1 cellular context compared by ENCODE assay signal in the genomic region with DNA sequence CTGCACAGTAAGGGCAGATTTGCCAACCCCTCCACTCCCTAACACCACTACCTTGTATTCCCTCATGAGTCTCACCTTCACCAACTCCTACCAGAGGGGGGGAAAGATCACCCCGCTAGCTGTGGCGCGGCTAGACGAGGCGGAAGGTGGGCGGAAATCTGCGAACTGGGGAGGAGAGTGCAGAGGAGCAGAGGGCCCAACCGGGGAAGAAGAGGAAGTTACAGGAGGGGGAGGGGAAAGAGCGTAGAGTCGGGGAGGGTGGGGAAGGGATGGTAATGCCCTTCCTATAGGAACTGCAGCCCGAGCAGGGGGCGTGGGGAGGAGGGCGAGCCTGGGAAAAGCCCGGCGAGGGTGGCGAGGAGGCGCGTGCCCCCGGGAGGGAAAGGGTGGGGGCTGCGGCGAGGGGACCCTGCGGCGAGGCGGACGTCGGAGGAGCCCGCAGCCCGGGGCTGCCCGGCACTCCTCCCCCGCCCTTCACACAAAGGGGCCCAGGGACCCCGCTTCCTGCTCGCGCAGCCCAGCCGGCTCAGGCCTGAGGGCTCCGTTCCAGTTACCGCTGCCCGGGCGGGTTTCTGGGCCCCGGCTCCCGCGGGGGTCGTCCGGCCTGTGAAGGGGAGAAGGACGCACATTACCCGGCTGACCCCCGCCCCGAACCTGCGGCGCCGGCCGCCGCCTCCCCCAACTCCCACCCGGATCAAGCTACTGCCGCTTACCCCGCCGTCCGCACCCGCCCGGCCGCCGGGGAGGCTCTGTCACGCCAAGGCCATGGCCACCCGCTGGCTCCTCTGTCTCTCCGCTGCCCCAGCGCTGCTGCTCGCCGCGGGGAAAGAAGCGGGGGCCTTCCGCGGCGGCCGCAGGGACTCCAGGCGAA.
TF ChIP-seq lines count a peak whose summit lies in the region.

No MANE protein-coding gene starts in this region.

TF ChIP-seq in HEK293, 187 proteins besides CTCF, POLR2A, EP300 and RAD21 (continued from another document and continues in another):
- no peak for TF ChIP-seq YY2 (tag by site-specific recombination; IDR thresholded peaks at IDR 0.05)
- TF ChIP-seq KLF1 (tag by site-specific recombination; IDR thresholded peaks at IDR 0.05): peak; percentile 29; the same call in 1 of the 2 replicates
- TF ChIP-seq, protein P1, sequence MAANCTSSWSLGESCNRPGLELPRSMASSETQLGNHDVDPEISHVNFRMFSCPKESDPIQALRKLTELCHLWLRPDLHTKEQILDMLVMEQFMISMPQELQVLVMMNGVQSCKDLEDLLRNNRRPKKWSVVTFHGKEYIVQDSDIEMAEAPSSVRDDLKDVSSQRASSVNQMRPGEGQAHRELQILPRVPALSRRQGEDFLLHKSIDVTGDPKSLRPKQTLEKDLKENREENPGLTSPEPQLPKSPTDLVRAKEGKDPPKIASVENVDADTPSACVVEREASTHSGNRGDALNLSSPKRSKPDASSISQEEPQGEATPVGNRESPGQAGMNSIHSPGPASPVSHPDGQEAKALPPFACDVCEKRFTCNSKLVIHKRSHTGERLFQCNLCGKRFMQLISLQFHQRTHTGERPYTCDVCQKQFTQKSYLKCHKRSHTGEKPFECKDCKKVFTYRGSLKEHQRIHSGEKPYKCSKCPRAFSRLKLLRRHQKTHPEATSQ (tag by site-specific recombination; IDR thresholded peaks at IDR 0.05): no peak
- no peak for TF ChIP-seq ZNF2 (tag by site-specific recombination; IDR thresholded peaks at IDR 0.05)
- peak; percentile 86 for TF ChIP-seq EGR2 (tag by site-specific recombination; IDR thresholded peaks at IDR 0.05; ENCODE audit: low read depth)
- no peak for TF ChIP-seq ZNF585B (tag by site-specific recombination; IDR thresholded peaks at IDR 0.05)
- TF ChIP-seq, protein P2, sequence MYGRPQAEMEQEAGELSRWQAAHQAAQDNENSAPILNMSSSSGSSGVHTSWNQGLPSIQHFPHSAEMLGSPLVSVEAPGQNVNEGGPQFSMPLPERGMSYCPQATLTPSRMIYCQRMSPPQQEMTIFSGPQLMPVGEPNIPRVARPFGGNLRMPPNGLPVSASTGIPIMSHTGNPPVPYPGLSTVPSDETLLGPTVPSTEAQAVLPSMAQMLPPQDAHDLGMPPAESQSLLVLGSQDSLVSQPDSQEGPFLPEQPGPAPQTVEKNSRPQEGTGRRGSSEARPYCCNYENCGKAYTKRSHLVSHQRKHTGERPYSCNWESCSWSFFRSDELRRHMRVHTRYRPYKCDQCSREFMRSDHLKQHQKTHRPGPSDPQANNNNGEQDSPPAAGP (tag by site-specific recombination; IDR thresholded peaks at IDR 0.05): no peak; the same call in 1 of the 2 replicates
- TF ChIP-seq, protein P3, sequence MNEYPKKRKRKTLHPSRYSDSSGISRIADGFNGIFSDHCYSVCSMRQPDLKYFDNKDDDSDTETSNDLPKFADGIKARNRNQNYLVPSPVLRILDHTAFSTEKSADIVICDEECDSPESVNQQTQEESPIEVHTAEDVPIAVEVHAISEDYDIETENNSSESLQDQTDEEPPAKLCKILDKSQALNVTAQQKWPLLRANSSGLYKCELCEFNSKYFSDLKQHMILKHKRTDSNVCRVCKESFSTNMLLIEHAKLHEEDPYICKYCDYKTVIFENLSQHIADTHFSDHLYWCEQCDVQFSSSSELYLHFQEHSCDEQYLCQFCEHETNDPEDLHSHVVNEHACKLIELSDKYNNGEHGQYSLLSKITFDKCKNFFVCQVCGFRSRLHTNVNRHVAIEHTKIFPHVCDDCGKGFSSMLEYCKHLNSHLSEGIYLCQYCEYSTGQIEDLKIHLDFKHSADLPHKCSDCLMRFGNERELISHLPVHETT (tag by site-specific recombination; IDR thresholded peaks at IDR 0.05): no peak
- no peak for TF ChIP-seq ZNF776 (tag by site-specific recombination; IDR thresholded peaks at IDR 0.05; ENCODE audit: borderline replicate concordance)
- TF ChIP-seq ZNF214 (tag by site-specific recombination; IDR thresholded peaks at IDR 0.05; ENCODE audit: borderline replicate concordance): no peak
- peak; percentile 83 for TF ChIP-seq ZNF600 (tag by site-specific recombination; IDR thresholded peaks at IDR 0.05)
- no peak for TF ChIP-seq YY1 (tag by site-specific recombination; IDR thresholded peaks at IDR 0.05)
- TF ChIP-seq ZFP37 (tag by site-specific recombination; IDR thresholded peaks at IDR 0.05): no peak
- TF ChIP-seq IKZF3 (tag by site-specific recombination; IDR thresholded peaks at IDR 0.05): peak; percentile 82
- TF ChIP-seq GFI1B (tag by site-specific recombination; IDR thresholded peaks at IDR 0.05): no peak
- TF ChIP-seq KLF7 (tag by site-specific recombination; IDR thresholded peaks at IDR 0.05; ENCODE audit: borderline replicate concordance): peak; percentile 44; the same call in 1 of the 2 replicates
- TF ChIP-seq PRDM1 (tag by site-specific recombination; IDR thresholded peaks at IDR 0.05): 0 out of 2 replicates have a peak, but pooled peaks have one; percentile 43
- no peak for TF ChIP-seq ZNF596 (tag by site-specific recombination; IDR thresholded peaks at IDR 0.05)
- peak; percentile 92 for TF ChIP-seq ZFHX2 (tag by site-specific recombination; conservative IDR thresholded peaks at IDR 0.05)
- no peak for TF ChIP-seq ZBTB21 (tag by site-specific recombination; IDR thresholded peaks at IDR 0.05)
- no peak for TF ChIP-seq ZNF324 (tag by site-specific recombination; IDR thresholded peaks at IDR 0.05)
- no peak for TF ChIP-seq ZNF302 (tag by site-specific recombination; IDR thresholded peaks at IDR 0.05; ENCODE audit: low read depth)
- TF ChIP-seq ZNF529 (tag by site-specific recombination; IDR thresholded peaks at IDR 0.05; ENCODE audit: insufficient replicate concordance): no peak
- TF ChIP-seq ZNF501 (tag by site-specific recombination; IDR thresholded peaks at IDR 0.05): peak; percentile 78; the same call in 1 of the 2 replicates
- TF ChIP-seq OSR2 (tag by site-specific recombination; IDR thresholded peaks at IDR 0.05): no peak
- no peak for TF ChIP-seq TCF7L2 (IDR thresholded peaks at IDR 0.05; ENCODE audit: borderline replicate concordance, low read depth, low read length)
- no peak for TF ChIP-seq ZNF274 (IDR thresholded peaks at IDR 0.05; ENCODE audit: low read length)
- no peak for TF ChIP-seq ZNF274 (tag by site-specific recombination; IDR thresholded peaks at IDR 0.05; ENCODE audit: borderline replicate concordance)
- no peak for TF ChIP-seq ZNF146 (tag by site-specific recombination; IDR thresholded peaks at IDR 0.05)
- TF ChIP-seq ZNF341 (tag by site-specific recombination; IDR thresholded peaks at IDR 0.05; ENCODE audit: low read depth): peak; percentile 100
- no peak for TF ChIP-seq BCL11B (tag by site-specific recombination; IDR thresholded peaks at IDR 0.05; ENCODE audit: low read depth)
- TF ChIP-seq ZIC2 (tag by site-specific recombination; IDR thresholded peaks at IDR 0.05): peak; percentile 60
- TF ChIP-seq, protein P4, sequence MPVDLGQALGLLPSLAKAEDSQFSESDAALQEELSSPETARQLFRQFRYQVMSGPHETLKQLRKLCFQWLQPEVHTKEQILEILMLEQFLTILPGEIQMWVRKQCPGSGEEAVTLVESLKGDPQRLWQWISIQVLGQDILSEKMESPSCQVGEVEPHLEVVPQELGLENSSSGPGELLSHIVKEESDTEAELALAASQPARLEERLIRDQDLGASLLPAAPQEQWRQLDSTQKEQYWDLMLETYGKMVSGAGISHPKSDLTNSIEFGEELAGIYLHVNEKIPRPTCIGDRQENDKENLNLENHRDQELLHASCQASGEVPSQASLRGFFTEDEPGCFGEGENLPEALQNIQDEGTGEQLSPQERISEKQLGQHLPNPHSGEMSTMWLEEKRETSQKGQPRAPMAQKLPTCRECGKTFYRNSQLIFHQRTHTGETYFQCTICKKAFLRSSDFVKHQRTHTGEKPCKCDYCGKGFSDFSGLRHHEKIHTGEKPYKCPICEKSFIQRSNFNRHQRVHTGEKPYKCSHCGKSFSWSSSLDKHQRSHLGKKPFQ (tag by site-specific recombination; IDR thresholded peaks at IDR 0.05): no peak
- TF ChIP-seq GLI4 (tag by site-specific recombination; IDR thresholded peaks at IDR 0.05): no peak
- TF ChIP-seq ZBTB8A (tag by site-specific recombination; IDR thresholded peaks at IDR 0.05): peak; percentile 92
- TF ChIP-seq, protein P5, sequence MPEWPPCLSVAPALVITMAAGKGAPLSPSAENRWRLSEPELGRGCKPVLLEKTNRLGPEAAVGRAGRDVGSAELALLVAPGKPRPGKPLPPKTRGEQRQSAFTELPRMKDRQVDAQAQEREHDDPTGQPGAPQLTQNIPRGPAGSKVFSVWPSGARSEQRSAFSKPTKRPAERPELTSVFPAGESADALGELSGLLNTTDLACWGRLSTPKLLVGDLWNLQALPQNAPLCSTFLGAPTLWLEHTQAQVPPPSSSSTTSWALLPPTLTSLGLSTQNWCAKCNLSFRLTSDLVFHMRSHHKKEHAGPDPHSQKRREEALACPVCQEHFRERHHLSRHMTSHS (tag by site-specific recombination; IDR thresholded peaks at IDR 0.05): no peak
- TF ChIP-seq, protein P6, sequence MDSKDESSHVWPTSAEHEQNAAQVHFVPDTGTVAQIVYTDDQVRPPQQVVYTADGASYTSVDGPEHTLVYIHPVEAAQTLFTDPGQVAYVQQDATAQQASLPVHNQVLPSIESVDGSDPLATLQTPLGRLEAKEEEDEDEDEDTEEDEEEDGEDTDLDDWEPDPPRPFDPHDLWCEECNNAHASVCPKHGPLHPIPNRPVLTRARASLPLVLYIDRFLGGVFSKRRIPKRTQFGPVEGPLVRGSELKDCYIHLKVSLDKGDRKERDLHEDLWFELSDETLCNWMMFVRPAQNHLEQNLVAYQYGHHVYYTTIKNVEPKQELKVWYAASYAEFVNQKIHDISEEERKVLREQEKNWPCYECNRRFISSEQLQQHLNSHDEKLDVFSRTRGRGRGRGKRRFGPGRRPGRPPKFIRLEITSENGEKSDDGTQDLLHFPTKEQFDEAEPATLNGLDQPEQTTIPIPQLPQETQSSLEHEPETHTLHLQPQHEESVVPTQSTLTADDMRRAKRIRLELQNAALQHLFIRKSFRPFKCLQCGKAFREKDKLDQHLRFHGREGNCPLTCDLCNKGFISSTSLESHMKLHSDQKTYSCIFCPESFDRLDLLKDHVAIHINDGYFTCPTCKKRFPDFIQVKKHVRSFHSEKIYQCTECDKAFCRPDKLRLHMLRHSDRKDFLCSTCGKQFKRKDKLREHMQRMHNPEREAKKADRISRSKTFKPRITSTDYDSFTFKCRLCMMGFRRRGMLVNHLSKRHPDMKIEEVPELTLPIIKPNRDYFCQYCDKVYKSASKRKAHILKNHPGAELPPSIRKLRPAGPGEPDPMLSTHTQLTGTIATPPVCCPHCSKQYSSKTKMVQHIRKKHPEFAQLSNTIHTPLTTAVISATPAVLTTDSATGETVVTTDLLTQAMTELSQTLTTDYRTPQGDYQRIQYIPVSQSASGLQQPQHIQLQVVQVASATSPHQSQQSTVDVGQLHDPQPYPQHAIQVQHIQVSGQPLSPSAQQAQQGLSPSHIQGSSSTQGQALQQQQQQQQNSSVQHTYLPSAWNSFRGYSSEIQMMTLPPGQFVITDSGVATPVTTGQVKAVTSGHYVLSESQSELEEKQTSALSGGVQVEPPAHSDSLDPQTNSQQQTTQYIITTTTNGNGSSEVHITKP (tag by site-specific recombination; IDR thresholded peaks at IDR 0.05): peak; percentile 96
- peak; percentile 69 for TF ChIP-seq ZXDB (tag by site-specific recombination; IDR thresholded peaks at IDR 0.05)
- TF ChIP-seq, protein P7, sequence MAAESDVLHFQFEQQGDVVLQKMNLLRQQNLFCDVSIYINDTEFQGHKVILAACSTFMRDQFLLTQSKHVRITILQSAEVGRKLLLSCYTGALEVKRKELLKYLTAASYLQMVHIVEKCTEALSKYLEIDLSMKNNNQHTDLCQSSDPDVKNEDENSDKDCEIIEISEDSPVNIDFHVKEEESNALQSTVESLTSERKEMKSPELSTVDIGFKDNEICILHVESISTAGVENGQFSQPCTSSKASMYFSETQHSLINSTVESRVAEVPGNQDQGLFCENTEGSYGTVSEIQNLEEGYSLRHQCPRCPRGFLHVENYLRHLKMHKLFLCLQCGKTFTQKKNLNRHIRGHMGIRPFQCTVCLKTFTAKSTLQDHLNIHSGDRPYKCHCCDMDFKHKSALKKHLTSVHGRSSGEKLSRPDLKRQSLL (tag by site-specific recombination; IDR thresholded peaks at IDR 0.05): 0 out of 2 replicates have a peak, but pooled peaks have one; percentile 34
- TF ChIP-seq ZNF521 (tag by site-specific recombination; IDR thresholded peaks at IDR 0.05): no peak
- no peak for TF ChIP-seq ZNF354C (tag by site-specific recombination; IDR thresholded peaks at IDR 0.05; ENCODE audit: borderline replicate concordance, low read depth)
- TF ChIP-seq ZNF610 (tag by site-specific recombination; IDR thresholded peaks at IDR 0.05; ENCODE audit: borderline replicate concordance): 0 out of 2 replicates have a peak, but pooled peaks have one; percentile 14
- TF ChIP-seq ZNF544 (tag by site-specific recombination; IDR thresholded peaks at IDR 0.05): no peak
- no peak for TF ChIP-seq ZNF560 (tag by site-specific recombination; IDR thresholded peaks at IDR 0.05; ENCODE audit: borderline replicate concordance)
- no peak for TF ChIP-seq ZNF555 (tag by site-specific recombination; conservative IDR thresholded peaks at IDR 0.05)
- TF ChIP-seq, protein P8, sequence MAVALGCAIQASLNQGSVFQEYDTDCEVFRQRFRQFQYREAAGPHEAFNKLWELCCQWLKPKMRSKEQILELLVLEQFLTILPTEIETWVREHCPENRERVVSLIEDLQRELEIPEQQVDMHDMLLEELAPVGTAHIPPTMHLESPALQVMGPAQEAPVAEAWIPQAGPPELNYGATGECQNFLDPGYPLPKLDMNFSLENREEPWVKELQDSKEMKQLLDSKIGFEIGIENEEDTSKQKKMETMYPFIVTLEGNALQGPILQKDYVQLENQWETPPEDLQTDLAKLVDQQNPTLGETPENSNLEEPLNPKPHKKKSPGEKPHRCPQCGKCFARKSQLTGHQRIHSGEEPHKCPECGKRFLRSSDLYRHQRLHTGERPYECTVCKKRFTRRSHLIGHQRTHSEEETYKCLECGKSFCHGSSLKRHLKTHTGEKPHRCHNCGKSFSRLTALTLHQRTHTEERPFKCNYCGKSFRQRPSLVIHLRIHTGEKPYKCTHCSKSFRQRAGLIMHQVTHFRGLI (tag by site-specific recombination; IDR thresholded peaks at IDR 0.05): no peak; the same call in 1 of the 2 replicates
- no peak for TF ChIP-seq ZNF174 (tag by site-specific recombination; IDR thresholded peaks at IDR 0.05)
- TF ChIP-seq ZNF549 (tag by site-specific recombination; IDR thresholded peaks at IDR 0.05): no peak
- no peak for TF ChIP-seq ZNF571 (tag by site-specific recombination; IDR thresholded peaks at IDR 0.05)
- TF ChIP-seq ZSCAN30 (tag by site-specific recombination; IDR thresholded peaks at IDR 0.05): no peak
- no peak for TF ChIP-seq ZBTB7A (tag by site-specific recombination; IDR thresholded peaks at IDR 0.05; ENCODE audit: low read depth)
- TF ChIP-seq, protein P9, sequence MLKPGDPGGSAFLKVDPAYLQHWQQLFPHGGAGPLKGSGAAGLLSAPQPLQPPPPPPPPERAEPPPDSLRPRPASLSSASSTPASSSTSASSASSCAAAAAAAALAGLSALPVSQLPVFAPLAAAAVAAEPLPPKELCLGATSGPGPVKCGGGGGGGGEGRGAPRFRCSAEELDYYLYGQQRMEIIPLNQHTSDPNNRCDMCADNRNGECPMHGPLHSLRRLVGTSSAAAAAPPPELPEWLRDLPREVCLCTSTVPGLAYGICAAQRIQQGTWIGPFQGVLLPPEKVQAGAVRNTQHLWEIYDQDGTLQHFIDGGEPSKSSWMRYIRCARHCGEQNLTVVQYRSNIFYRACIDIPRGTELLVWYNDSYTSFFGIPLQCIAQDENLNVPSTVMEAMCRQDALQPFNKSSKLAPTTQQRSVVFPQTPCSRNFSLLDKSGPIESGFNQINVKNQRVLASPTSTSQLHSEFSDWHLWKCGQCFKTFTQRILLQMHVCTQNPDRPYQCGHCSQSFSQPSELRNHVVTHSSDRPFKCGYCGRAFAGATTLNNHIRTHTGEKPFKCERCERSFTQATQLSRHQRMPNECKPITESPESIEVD (tag by site-specific recombination; IDR thresholded peaks at IDR 0.05): no peak
- TF ChIP-seq ZBTB17 (tag by site-specific recombination; IDR thresholded peaks at IDR 0.05): peak; percentile 91
